ENCODE assay signal across 8 cellular contexts in the genomic region with DNA sequence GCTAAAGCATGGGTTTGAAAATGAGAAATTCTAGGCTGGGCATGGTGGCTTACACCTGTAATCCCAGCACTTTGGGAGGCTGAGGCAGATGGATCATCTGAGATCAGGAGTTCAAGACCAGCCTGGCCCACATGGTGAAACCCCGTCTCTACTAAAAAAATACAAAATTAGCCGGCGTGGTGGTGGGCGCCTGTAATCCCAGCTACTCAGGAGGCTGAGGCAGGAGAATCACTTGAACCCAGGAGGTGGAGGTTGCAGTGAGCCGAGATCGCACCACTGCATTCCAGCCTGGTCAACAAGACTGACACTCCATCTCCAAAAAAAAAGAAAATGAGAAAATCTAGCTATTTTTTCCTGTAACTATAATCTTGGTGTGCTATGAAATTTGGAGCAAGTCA. TPM values are rescaled to one million over a fixed set of nuclear protein-coding genes. Genes with fewer than 3 reads are reported as not detected.
A peak's percentile ranks its signal among the peaks of the same experiment; 100 is the strongest.
DNase-seq lines count a peak whose midpoint lies in the region; ATAC-seq, FAIRE-seq and TF ChIP-seq lines count a peak whose summit lies in the region.
"Not testable (repeated sequence)": the region's sequence is repeated elsewhere in the genome, so short reads cannot be mapped to it uniquely, and the experiment has no call there.
"Had no signal": no experiment of that assay in that cellular context is flagged by ENCODE, and none has a peak within 500 bp of the region (broad histone marks: within the 10 kb centered on the region; RNA-seq: fewer than 3 reads in every experiment).

No MANE protein-coding gene starts in this region.

- intact Hi-C loops in ascending aorta (cut with DNase I), result loop anchor here (2.0 kb wide), 1 partner anchor 37 kb away; no protein-coding TSS in a partner anchor
- intact Hi-C loops in heart right ventricle (cut with DNase I), result loop anchor here in 5 of 10 donors (1.0 to 5.0 kb wide), 7 partner anchors 36 to 73 kb away; a partner anchor contains a TSS
- intact Hi-C loops in stomach (cut with DNase I; ENCODE audit: low total_unique reads), result not testable (repeated sequence)

- H3K27me3 ChIP-seq in ascending aorta; heart right ventricle; liver (ENCODE audit: control insufficient read depth in 4 of 4, insufficient read depth in 4 of 4, low read length in 3 of 4); stomach: not testable (repeated sequence)

- WGBS in A549 (ENCODE audit: missing lambda C conversion rate), result 96% methylated on average over 6 of the region's 6 CpGs
- WGBS in heart right ventricle, 2 donors, result 90 to 91% methylated on average over 6 of the region's 6 CpGs
- 77% methylated on average over 6 of the region's 6 CpGs for WGBS in liver
- 75 to 81% (median 80%) methylated on average over 6 of the region's 6 CpGs for WGBS in stomach, 5 donors

- TF ChIP-seq POLR2A in A549 (IDR thresholded peaks at IDR 0.05; ENCODE audit: low read length); stomach (IDR thresholded peaks at IDR 0.05): not testable (repeated sequence)

- not testable (repeated sequence) for TF ChIP-seq CTCF in A549 (IDR thresholded peaks at IDR 0.05); ascending aorta (IDR thresholded peaks at IDR 0.05); heart right ventricle (IDR thresholded peaks at IDR 0.05); liver (IDR thresholded peaks at IDR 0.05; ENCODE audit: low read depth, low read length, missing input control); nephron (IDR thresholded peaks at IDR 0.05; ENCODE audit: unreplicated experiment in 3 of 3); stomach (IDR thresholded peaks at IDR 0.05); type B pancreatic cell (conservative IDR thresholded peaks at IDR 0.05)

- peak overlapping the region; percentile 59 to 85 (median 78) for H3K27ac Mint-ChIP-seq in nephron
- peak overlapping the region; percentile 87 for H3K27ac Mint-ChIP-seq in type B pancreatic cell

- DNase-seq in A549 (ENCODE audit: low read depth in 1 of 2, low spot score in 1 of 2); heart right ventricle; stomach; type B pancreatic cell (ENCODE audit: extremely low spot score, unreplicated experiment): not testable (repeated sequence)
- peak in 1 of 2 donors; percentile 33 for DNase-seq in ascending aorta (ENCODE audit: low spot score in 2 of 2)

- not testable (repeated sequence) for ATAC-seq in A549, heart right ventricle

- not testable (repeated sequence) for H3K36me3 Mint-ChIP-seq in nephron (ENCODE audit: low read depth); type B pancreatic cell

- not testable (repeated sequence) for FAIRE-seq in A549 (lab: Jason Lieb, UNC)

- not testable (repeated sequence) for H3K27me3 Mint-ChIP-seq in nephron (ENCODE audit: low read depth); type B pancreatic cell

- H3K9me3 ChIP-seq in A549; ascending aorta; heart right ventricle; liver (ENCODE audit: control insufficient read depth in 4 of 4, low read length in 3 of 4); stomach: not testable (repeated sequence)

- H3K27ac ChIP-seq in A549 (peak overlapping the region; percentile 38 to 58; a peak in 5 of 6 replicates), ascending aorta (peak overlapping the region; percentile 79), heart right ventricle (peak overlapping the region in 7 of 10 donors; percentile 15 to 86 (median 52)), liver (ENCODE audit: low read depth in 1 of 2, low read length in 2 of 2) (peak overlapping the region; percentile 81 to 86), stomach (peak overlapping the region in 4 of 5 donors; percentile 3 to 66 (median 60))

- H3K4me2 ChIP-seq in A549, result peak overlapping the region; percentile 26; the same call in 2 of the 3 replicates

- H3K4me3 ChIP-seq in A549; ascending aorta; heart right ventricle; liver (ENCODE audit: low read depth in 1 of 3, low read length in 3 of 3); stomach: not testable (repeated sequence)

- POLR2A ChIA-PET in A549 (lab: Yijun Ruan, JAX), result interaction anchor here (1.0 to 1.1 kb wide), 2 partner anchors 39 to 41 kb away, joined by 3 to 6 read pairs; a partner anchor contains a TSS

- not testable (repeated sequence) for H3K36me3 ChIP-seq in ascending aorta; heart right ventricle; liver (ENCODE audit: control insufficient read depth in 4 of 4, insufficient read depth in 3 of 4, low read depth in 1 of 4, low read length in 3 of 4); stomach

- peak overlapping the region in 1 of 2 donors; percentile 26 for H3K9ac ChIP-seq in liver (ENCODE audit: low read depth in 1 of 2, low read length in 2 of 2)

- CTCF ChIA-PET in A549 (lab: Yijun Ruan, JAX), result interaction anchor here (0.6 to 1.0 kb wide), 6 partner anchors 10 to 132 kb away, joined by 3 read pairs; no protein-coding TSS in a partner anchor

- not testable (repeated sequence) for H3K9me3 Mint-ChIP-seq in nephron
- H3K9me3 Mint-ChIP-seq in type B pancreatic cell, result peaks cover 12% of the 10 kb centered on the region

- TF ChIP-seq RAD21 in A549 (conservative IDR thresholded peaks at IDR 0.05 in 1 of 2, IDR thresholded peaks at IDR 0.05 in 1 of 2); liver (IDR thresholded peaks at IDR 0.05): not testable (repeated sequence)

- not testable (repeated sequence) for H3K4me3 Mint-ChIP-seq in nephron, type B pancreatic cell

- not testable (repeated sequence) for TF ChIP-seq EP300 in A549 (IDR thresholded peaks at IDR 0.05); stomach (IDR thresholded peaks at IDR 0.05)

- peaks cover 45% of the 10 kb centered on the region for H3K4me1 ChIP-seq in A549
- peaks cover 16 to 64% of the 10 kb centered on the region in 2 donors for H3K4me1 ChIP-seq in ascending aorta
- H3K4me1 ChIP-seq in heart right ventricle, result peaks cover 10 to 73% (median 54%) of the 10 kb centered on the region in 9 donors
- peaks cover 8 to 42% (median 35%) of the 10 kb centered on the region in 4 donors for H3K4me1 ChIP-seq in liver (ENCODE audit: control insufficient read depth in 4 of 4, insufficient read depth in 4 of 4, low read length in 3 of 4)
- H3K4me1 ChIP-seq in stomach, result peaks cover 28 to 61% (median 36%) of the 10 kb centered on the region in 4 donors

- H3K4me1 Mint-ChIP-seq in nephron, result peaks cover 64% of the 10 kb centered on the region
- peaks cover 18% of the 10 kb centered on the region for H3K4me1 Mint-ChIP-seq in type B pancreatic cell (ENCODE audit: unreplicated experiment)

RNA-seq across cellular contexts. Expression of a gene that starts 40.8 kb away (rescaled TPM):
- polyA plus RNA-seq in A549 (2011; rRNA removed), result 124 and 142 TPM in 2 replicates
- polyA plus RNA-seq in A549 (2012; cell fraction: cytosol; rRNA removed), result 32.6 and 33.0 TPM in 2 replicates
- polyA plus RNA-seq in A549 (2012; cell fraction: nucleus; rRNA removed), result 19.3 and 23.0 TPM in 2 replicates
- 155 to 172 TPM (median 167 TPM) in 3 replicates for polyA plus RNA-seq in A549 (2017; fragmentation: RNase III; extraction: RNeasy Plus Mini Kit Qiagen cat#74134 plus additional on column Dnase treatment)
- polyA minus RNA-seq in A549 (2011; rRNA and poly(A)+ RNA removed), result 97.3 and 100 TPM in 2 replicates
- 103 TPM for total RNA-seq in ascending aorta
- total RNA-seq in heart right ventricle, result 100 to 1,000 TPM in 6 of 10 donors, 10 to 100 TPM in 4; 63.3 to 201 (median 115) TPM
- 10 to 100 TPM; 12.4 to 16.4 TPM for polyA plus RNA-seq in heart right ventricle
- 1 to 10 TPM; 3.2 to 8.4 TPM for total RNA-seq in liver
- 1 to 10 TPM; 2.8 to 5.9 TPM for polyA plus RNA-seq in liver
- 100 to 1,000 TPM in 4 of 5 donors, 10 to 100 TPM in 1; 70.1 to 186 (median 154) TPM for total RNA-seq in stomach
- polyA plus RNA-seq in stomach, result 10 to 100 TPM in 2 of 3 donors, 1 to 10 TPM in 1; 8.5 to 40.9 (median 38.5) TPM
- total RNA-seq in type B pancreatic cell (ENCODE audit: low replicate concordance), result 69.2 and 133 TPM in 2 replicates
- total RNA-seq: CD4-positive, alpha-beta T cell had no signal
